2 cellular contexts compared by ENCODE assay signal in the genomic region with DNA sequence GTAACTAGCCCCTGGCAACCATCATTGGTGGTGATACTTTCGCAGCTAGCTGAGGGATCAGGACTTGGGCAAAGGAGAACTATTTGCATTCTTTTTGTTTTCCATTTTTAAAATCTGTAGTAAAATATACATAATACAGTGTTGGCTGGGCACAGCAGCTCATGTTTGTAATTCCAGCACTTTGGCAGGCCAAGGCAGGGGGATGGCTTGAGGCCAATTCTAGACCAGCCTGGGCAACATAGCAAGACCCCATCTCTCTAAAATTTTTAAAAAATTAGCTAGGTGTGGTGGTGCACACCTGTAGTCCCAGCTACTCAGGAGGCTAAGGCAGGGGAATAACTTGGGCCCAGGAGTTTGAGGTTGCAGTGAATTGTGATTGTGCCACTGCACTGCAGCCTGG.
A peak's percentile ranks its signal among the peaks of the same experiment; 100 is the strongest.
TF ChIP-seq lines count a peak whose summit lies in the region.

No MANE protein-coding gene starts in this region.

TF ChIP-seq in HepG2, 621 proteins besides CTCF, POLR2A, EP300 and RAD21:
- TF ChIP-seq ZNF121 (CRISPR knock-in tag; IDR thresholded peaks at IDR 0.05), result peak; percentile 70; the same call in 1 of the 2 replicates
- TF ChIP-seq, protein P1, sequence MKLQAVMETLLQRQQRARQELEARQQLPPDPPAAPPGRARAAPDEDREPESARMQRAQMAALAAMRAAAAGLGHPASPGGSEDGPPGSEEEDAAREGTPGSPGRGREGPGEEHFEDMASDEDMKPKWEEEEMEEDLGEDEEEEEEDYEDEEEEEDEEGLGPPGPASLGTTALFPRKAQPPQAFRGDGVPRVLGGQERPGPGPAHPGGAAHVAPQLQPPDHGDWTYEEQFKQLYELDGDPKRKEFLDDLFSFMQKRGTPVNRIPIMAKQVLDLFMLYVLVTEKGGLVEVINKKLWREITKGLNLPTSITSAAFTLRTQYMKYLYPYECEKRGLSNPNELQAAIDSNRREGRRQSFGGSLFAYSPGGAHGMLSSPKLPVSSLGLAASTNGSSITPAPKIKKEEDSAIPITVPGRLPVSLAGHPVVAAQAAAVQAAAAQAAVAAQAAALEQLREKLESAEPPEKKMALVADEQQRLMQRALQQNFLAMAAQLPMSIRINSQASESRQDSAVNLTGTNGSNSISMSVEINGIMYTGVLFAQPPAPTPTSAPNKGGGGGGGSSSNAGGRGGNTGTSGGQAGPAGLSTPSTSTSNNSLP (IDR thresholded peaks at IDR 0.05; ENCODE audit: low read depth, low read length), result no peak
- TF ChIP-seq, protein P2, sequence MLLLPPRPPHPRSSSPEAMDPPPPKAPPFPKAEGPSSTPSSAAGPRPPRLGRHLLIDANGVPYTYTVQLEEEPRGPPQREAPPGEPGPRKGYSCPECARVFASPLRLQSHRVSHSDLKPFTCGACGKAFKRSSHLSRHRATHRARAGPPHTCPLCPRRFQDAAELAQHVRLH (CRISPR knock-in tag; IDR thresholded peaks at IDR 0.05; ENCODE audit: borderline replicate concordance, low read depth), result no peak
TF ChIP-seq in HepG2: peak in this region for 1.

TF ChIP-seq in WTC11, 78 proteins besides CTCF, POLR2A, EP300 and RAD21:
- TF ChIP-seq ZNF121 (CRISPR knock-in tag; IDR thresholded peaks at IDR 0.05), result peak; percentile 72
- TF ChIP-seq, protein P3, sequence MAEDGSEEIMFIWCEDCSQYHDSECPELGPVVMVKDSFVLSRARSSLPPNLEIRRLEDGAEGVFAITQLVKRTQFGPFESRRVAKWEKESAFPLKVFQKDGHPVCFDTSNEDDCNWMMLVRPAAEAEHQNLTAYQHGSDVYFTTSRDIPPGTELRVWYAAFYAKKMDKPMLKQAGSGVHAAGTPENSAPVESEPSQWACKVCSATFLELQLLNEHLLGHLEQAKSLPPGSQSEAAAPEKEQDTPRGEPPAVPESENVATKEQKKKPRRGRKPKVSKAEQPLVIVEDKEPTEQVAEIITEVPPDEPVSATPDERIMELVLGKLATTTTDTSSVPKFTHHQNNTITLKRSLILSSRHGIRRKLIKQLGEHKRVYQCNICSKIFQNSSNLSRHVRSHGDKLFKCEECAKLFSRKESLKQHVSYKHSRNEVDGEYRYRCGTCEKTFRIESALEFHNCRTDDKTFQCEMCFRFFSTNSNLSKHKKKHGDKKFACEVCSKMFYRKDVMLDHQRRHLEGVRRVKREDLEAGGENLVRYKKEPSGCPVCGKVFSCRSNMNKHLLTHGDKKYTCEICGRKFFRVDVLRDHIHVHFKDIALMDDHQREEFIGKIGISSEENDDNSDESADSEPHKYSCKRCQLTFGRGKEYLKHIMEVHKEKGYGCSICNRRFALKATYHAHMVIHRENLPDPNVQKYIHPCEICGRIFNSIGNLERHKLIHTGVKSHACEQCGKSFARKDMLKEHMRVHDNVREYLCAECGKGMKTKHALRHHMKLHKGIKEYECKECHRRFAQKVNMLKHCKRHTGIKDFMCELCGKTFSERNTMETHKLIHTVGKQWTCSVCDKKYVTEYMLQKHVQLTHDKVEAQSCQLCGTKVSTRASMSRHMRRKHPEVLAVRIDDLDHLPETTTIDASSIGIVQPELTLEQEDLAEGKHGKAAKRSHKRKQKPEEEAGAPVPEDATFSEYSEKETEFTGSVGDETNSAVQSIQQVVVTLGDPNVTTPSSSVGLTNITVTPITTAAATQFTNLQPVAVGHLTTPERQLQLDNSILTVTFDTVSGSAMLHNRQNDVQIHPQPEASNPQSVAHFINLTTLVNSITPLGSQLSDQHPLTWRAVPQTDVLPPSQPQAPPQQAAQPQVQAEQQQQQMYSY (CRISPR knock-in tag; IDR thresholded peaks at IDR 0.05), result no peak
